In the genomic region with DNA sequence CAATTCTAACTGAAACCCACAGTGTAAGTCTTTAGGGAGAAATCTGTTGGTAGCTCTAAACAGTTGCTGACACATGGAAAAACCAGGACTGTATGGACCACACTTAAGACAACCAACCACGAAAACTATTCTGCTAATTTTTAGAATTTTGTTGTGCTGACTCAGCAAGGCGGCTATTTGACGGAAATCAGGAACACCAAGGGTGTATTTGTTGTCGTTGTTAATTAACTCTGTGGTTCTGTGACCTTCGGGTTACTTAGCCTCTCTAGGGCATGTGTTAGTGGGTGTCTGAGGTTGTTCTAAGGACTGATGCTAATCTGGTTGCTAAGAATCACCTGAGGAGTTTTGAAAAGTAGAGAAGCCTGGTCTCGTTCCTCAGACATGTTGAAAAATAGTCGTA, we compare ENCODE assay signal across 16 cellular contexts.
DNase-seq lines count a peak whose midpoint lies in the region; ATAC-seq, FAIRE-seq and TF ChIP-seq lines count a peak whose summit lies in the region.
"Had no signal": no experiment of that assay in that cellular context is flagged by ENCODE, and none has a peak within 500 bp of the region (broad histone marks: within the 10 kb centered on the region; RNA-seq: fewer than 3 reads in every experiment).

No MANE protein-coding gene starts in this region.

- H3K27me3 Mint-ChIP-seq in GM23338 (ENCODE audit: insufficient read depth, low read depth, poor library complexity): no peaks in the 10 kb centered on the region

- no peak overlapping the region for H3K4me3 Mint-ChIP-seq in GM23338
- H3K4me3 Mint-ChIP-seq: CD4-positive, CD25-positive, alpha-beta regulatory T cell had no signal

- H4K20me1 ChIP-seq in GM23338 (replicated peaks; ENCODE audit: insufficient read depth): no peaks in the 10 kb centered on the region
- H4K20me1 ChIP-seq: BLaER1 treated with 17β-estradiol and CSF1 and Interleukin-3, amounts not matched to agents 10 nM and 100 nM had no signal

- H3K4me1 ChIP-seq in A549: no peaks in the 10 kb centered on the region
- peaks cover 24% of the 10 kb centered on the region for H3K4me1 ChIP-seq in GM23338 (ENCODE audit: insufficient read depth)
- H3K4me1 ChIP-seq in spleen: no peaks in the 10 kb centered on the region
- H3K4me1 ChIP-seq: HAP-1 had no signal

- H3F3A ChIP-seq in GM23338 (replicated peaks; ENCODE audit: low read depth): no peaks in the 10 kb centered on the region

- CTCF ChIA-PET in A549 (lab: Yijun Ruan, JAX): no interaction called here

- H3K27ac ChIP-seq in A549 (no peak overlapping the region), GM23338 (ENCODE audit: low read depth) (no peak overlapping the region), caudate nucleus (ENCODE audit: low read depth, low read length) (peak overlapping the region; percentile 92), spleen (no peak overlapping the region)
- H3K27ac ChIP-seq: BLaER1 treated with 17β-estradiol and CSF1 and Interleukin-3, amounts not matched to agents 10 nM and 100 nM had no signal

- no peak for TF ChIP-seq RAD21 in A549 (conservative IDR thresholded peaks at IDR 0.05 in 1 of 2, IDR thresholded peaks at IDR 0.05 in 1 of 2)

- H3K36me3 Mint-ChIP-seq in GM23338 (ENCODE audit: low read depth): no peaks in the 10 kb centered on the region
- H3K36me3 Mint-ChIP-seq: CD4-positive, CD25-positive, alpha-beta regulatory T cell had no signal

- H3K4me1 Mint-ChIP-seq in GM23338: peaks cover 25% of the 10 kb centered on the region
- H3K4me1 Mint-ChIP-seq: CD4-positive, CD25-positive, alpha-beta regulatory T cell had no signal

- no peaks in the 10 kb centered on the region for H3K9me2 ChIP-seq in GM23338 (ENCODE audit: insufficient read depth)

- no peak for DNase-seq in A549 (ENCODE audit: low read depth in 1 of 2, low spot score in 1 of 2)
- no peak for DNase-seq in GM23338 (ENCODE audit: low spot score)
- DNase-seq in caudate nucleus (lab: John Stamatoyannopoulos, UW): no peak
- peak; percentile 86 for DNase-seq in renal cortical epithelial cell (ENCODE audit: low read depth)
- no peak for DNase-seq in T-helper 1 cell
- no peak for DNase-seq in activated CD4-positive, CD25-positive, alpha-beta regulatory T cell treated with anti-CD3 and anti-CD28 coated beads, Interleukin-2, amount 50 U/mL, for 72 hours
- DNase-seq in spleen: no peak
- DNase-seq: 8988T; ACHN; CD4-positive, CD25-positive, alpha-beta regulatory T cell; GOT3; KBM-7 had no signal

- WGBS in A549 (ENCODE audit: missing lambda C conversion rate): 20% methylated on average over 7 of the region's 7 CpGs
- WGBS in spleen, 5 donors: 66 to 81% (median 72%) methylated on average over 7 of the region's 7 CpGs

- ATAC-seq in A549 (no peak), GM23338 (no peak)
- ATAC-seq: GM12878 had no signal

- intact Hi-C loops in spleen (cut with DNase I; ENCODE audit: low total_unique reads): no loop called here

- H3K79me2 ChIP-seq in GM23338 (replicated peaks; ENCODE audit: insufficient read depth): no peaks in the 10 kb centered on the region

- no peak overlapping the region for H3K4me2 ChIP-seq in A549
- no peak overlapping the region for H3K4me2 ChIP-seq in GM23338

- H3K27me3 ChIP-seq in GM23338 (ENCODE audit: insufficient read depth): no peaks in the 10 kb centered on the region
- H3K27me3 ChIP-seq in spleen (replicated peaks in 1 of 7): no peaks in the 10 kb centered on the region
- H3K27me3 ChIP-seq: BLaER1 treated with 17β-estradiol and CSF1 and Interleukin-3, amounts not matched to agents 10 nM and 100 nM had no signal

- POLR2A ChIA-PET in A549 (lab: Yijun Ruan, JAX): no interaction called here

- TF ChIP-seq EP300 in A549 (IDR thresholded peaks at IDR 0.05): no peak

- FAIRE-seq in A549 (lab: Jason Lieb, UNC): no peak
- FAIRE-seq: GM12878, HTR-8/SVneo had no signal

- H2AFZ ChIP-seq in GM23338: peak overlapping the region; percentile 75

- H3K9me3 Mint-ChIP-seq in GM23338: no peaks in the 10 kb centered on the region

- TF ChIP-seq CTCF in A549 (IDR thresholded peaks at IDR 0.05): no peak
- TF ChIP-seq CTCF in GM23338 (conservative IDR thresholded peaks at IDR 0.05; ENCODE audit: low read depth in 2 of 2): no peak
- no peak for TF ChIP-seq CTCF in spleen (IDR thresholded peaks at IDR 0.05 in 8 of 11, conservative IDR thresholded peaks at IDR 0.05 in 3 of 11)

- TF ChIP-seq POLR2A in A549 (IDR thresholded peaks at IDR 0.05; ENCODE audit: low read length): no peak
- TF ChIP-seq POLR2A in spleen (IDR thresholded peaks at IDR 0.05): no peak

- no peaks in the 10 kb centered on the region for H3K9me3 ChIP-seq in A549
- no peaks in the 10 kb centered on the region for H3K9me3 ChIP-seq in spleen
- H3K9me3 ChIP-seq: BLaER1 treated with 17β-estradiol and CSF1 and Interleukin-3, amounts not matched to agents 10 nM and 100 nM; HAP-1 had no signal

- no peaks in the 10 kb centered on the region for H3K36me3 ChIP-seq in GM23338 (ENCODE audit: insufficient read depth)
- H3K36me3 ChIP-seq in spleen: no peaks in the 10 kb centered on the region
- H3K36me3 ChIP-seq: BLaER1 treated with 17β-estradiol and CSF1 and Interleukin-3, amounts not matched to agents 10 nM and 100 nM; HAP-1 had no signal

- no peak overlapping the region for H3K4me3 ChIP-seq in A549
- H3K4me3 ChIP-seq in GM23338: no peak overlapping the region
- no peak overlapping the region for H3K4me3 ChIP-seq in spleen
- H3K4me3 ChIP-seq: BLaER1 treated with 17β-estradiol and CSF1 and Interleukin-3, amounts not matched to agents 10 nM and 100 nM; GM12878; HAP-1 had no signal

- H3K27ac Mint-ChIP-seq in GM23338: 0 out of 2 replicates have a peak overlapping the region, but pooled peaks have one; percentile 19
- H3K27ac Mint-ChIP-seq: CD4-positive, CD25-positive, alpha-beta regulatory T cell had no signal

TF ChIP-seq in A549, 52 proteins besides CTCF, POLR2A, EP300 and RAD21:
- TF ChIP-seq NPAS2 (CRISPR knock-in tag; IDR thresholded peaks at IDR 0.05; ENCODE audit: borderline replicate concordance) (no peak), MAFK (IDR thresholded peaks at IDR 0.05; ENCODE audit: partially characterized antibody) (peak; percentile 93)

TF ChIP-seq in GM23338, 12 proteins besides CTCF, POLR2A, EP300 and RAD21:
- TF ChIP-seq, protein P1, sequence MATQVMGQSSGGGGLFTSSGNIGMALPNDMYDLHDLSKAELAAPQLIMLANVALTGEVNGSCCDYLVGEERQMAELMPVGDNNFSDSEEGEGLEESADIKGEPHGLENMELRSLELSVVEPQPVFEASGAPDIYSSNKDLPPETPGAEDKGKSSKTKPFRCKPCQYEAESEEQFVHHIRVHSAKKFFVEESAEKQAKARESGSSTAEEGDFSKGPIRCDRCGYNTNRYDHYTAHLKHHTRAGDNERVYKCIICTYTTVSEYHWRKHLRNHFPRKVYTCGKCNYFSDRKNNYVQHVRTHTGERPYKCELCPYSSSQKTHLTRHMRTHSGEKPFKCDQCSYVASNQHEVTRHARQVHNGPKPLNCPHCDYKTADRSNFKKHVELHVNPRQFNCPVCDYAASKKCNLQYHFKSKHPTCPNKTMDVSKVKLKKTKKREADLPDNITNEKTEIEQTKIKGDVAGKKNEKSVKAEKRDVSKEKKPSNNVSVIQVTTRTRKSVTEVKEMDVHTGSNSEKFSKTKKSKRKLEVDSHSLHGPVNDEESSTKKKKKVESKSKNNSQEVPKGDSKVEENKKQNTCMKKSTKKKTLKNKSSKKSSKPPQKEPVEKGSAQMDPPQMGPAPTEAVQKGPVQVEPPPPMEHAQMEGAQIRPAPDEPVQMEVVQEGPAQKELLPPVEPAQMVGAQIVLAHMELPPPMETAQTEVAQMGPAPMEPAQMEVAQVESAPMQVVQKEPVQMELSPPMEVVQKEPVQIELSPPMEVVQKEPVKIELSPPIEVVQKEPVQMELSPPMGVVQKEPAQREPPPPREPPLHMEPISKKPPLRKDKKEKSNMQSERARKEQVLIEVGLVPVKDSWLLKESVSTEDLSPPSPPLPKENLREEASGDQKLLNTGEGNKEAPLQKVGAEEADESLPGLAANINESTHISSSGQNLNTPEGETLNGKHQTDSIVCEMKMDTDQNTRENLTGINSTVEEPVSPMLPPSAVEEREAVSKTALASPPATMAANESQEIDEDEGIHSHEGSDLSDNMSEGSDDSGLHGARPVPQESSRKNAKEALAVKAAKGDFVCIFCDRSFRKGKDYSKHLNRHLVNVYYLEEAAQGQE (IDR thresholded peaks at IDR 0.05; ENCODE audit: unreplicated experiment): no peak
- no peak for TF ChIP-seq ZNF114 (CRISPR knock-in tag; IDR thresholded peaks at IDR 0.05)
TF ChIP-seq in GM23338: peak in this region for 0.
